In the genomic region with DNA sequence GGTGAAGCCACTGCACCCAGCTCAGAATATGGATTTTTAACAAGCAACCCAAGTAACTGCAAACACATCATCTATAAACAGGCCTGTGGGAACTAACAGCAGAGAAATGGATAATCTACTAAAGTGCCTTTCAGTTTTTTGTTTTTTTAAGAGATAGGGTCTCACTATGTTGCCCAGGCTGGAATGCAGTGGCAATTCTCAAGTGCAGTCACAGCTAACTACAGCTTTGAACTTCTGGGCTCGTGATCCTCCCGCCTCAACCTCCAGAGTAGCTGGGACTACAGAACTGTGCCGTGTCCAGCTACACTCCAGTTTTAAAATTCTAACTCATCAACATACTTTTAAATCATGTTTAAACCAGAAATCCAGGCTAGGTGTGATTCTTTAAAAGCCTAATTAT, we compare ENCODE assay signal across 20 cellular contexts.
"Had no signal": no experiment of that assay in that cellular context is flagged by ENCODE, and none has a peak within 500 bp of the region (broad histone marks: within the 10 kb centered on the region; RNA-seq: fewer than 3 reads in every experiment).

No MANE protein-coding gene starts in this region.

- H3K4me1 Mint-ChIP-seq: neural crest cell had no signal

- H3K9me3 Mint-ChIP-seq: dendritic cell treated with granulocyte-macrophage colony-stimulating factor and Interleukin-4, amounts not matched to agents 40 ng/mL and 50 ng/mL, for 4 days; effector memory CD8-positive, alpha-beta T cell; naive B cell; neural crest cell; type B pancreatic cell had no signal

- H3K9me3 ChIP-seq: esophagus muscularis mucosa, gastrocnemius medialis, heart right ventricle, ovary, suprapubic skin, thyroid gland had no signal

- H3K36me3 ChIP-seq: ovary had no signal

- H3K4me3 ChIP-seq: esophagus muscularis mucosa, gastrocnemius medialis, heart right ventricle, ovary, smooth muscle cell, suprapubic skin, thyroid gland had no signal

- H3K27me3 Mint-ChIP-seq: dendritic cell treated with granulocyte-macrophage colony-stimulating factor and Interleukin-4, amounts not matched to agents 40 ng/mL and 50 ng/mL, for 4 days; effector memory CD8-positive, alpha-beta T cell; naive B cell; type B pancreatic cell had no signal

- ATAC-seq: effector memory CD8-positive, alpha-beta T cell; gastrocnemius medialis; heart right ventricle; right cardiac atrium had no signal

- H3K27ac Mint-ChIP-seq: type B pancreatic cell had no signal

- H3K27ac ChIP-seq: epithelial cell of prostate, esophagus muscularis mucosa, gastrocnemius medialis, heart right ventricle, ovary, suprapubic skin, thyroid gland had no signal

- H3K4me3 Mint-ChIP-seq: dendritic cell treated with granulocyte-macrophage colony-stimulating factor and Interleukin-4, amounts not matched to agents 40 ng/mL and 50 ng/mL, for 4 days; effector memory CD8-positive, alpha-beta T cell; naive B cell; neural crest cell; type B pancreatic cell had no signal

- DNase-seq: effector memory CD8-positive, alpha-beta T cell; gastrocnemius medialis; heart right ventricle; hypothalamus; kidney glomerular epithelial cell; mesendoderm; naive B cell; nucleus accumbens; ovary; right cardiac atrium; stimulated activated CD4-positive, alpha-beta T cell treated with anti-CD3 and anti-CD28 coated beads, Interleukin-2, amount 100 ng/mL, for 48 hours; stimulated activated naive CD4-positive, alpha-beta T cell treated with Interleukin-2 at 50 U/mL for 16 hours; thyroid gland had no signal
